In genomic region chr2:229905601-229906000, GRCh38 we compare ENCODE assay signal across 21 cellular contexts.
"Had no signal": no experiment of that assay in that cellular context is flagged by ENCODE, and none has a peak within 500 bp of the region (broad histone marks: within the 10 kb centered on the region; RNA-seq: fewer than 3 reads in every experiment).

No MANE protein-coding gene starts in this region.

- DNase-seq: cortex of kidney; dorsolateral prefrontal cortex; effector CD8-positive, alpha-beta T cell; heart left ventricle; hippocampal formation; kidney glomerular epithelial cell; mammary epithelial cell; mucosa of descending colon; natural killer cell; ovary; right cardiac atrium; stimulated activated CD4-positive, alpha-beta T cell treated with anti-CD3 and anti-CD28 coated beads, Interleukin-2, amount 100 ng/mL, for 48 hours; stimulated activated naive CD4-positive, alpha-beta T cell treated with Interleukin-2 at 50 U/mL for 16 hours; trophoblast cell had no signal

- H3K4me3 Mint-ChIP-seq: natural killer cell, neural crest cell had no signal

- H3K9me3 Mint-ChIP-seq: natural killer cell, neural crest cell had no signal

- H3K27me3 ChIP-seq: dorsolateral prefrontal cortex, heart left ventricle, ovary had no signal

- H3K27ac ChIP-seq: dorsolateral prefrontal cortex, heart left ventricle, ovary had no signal

- FAIRE-seq: endometrium, frontal cortex, islet of Langerhans had no signal

- H3K36me3 Mint-ChIP-seq: natural killer cell had no signal

- H3K9me3 ChIP-seq: heart left ventricle, mucosa of descending colon, ovary had no signal

- H3K4me3 ChIP-seq: dorsolateral prefrontal cortex, heart left ventricle, mucosa of descending colon, ovary, smooth muscle cell had no signal

- ATAC-seq: esophagus mucosa, heart left ventricle, left lobe of liver, mucosa of descending colon, natural killer cell, right cardiac atrium had no signal

- H3K36me3 ChIP-seq: ovary had no signal

- H3K4me2 ChIP-seq: smooth muscle cell had no signal
